19 cellular contexts compared by ENCODE assay signal in the genomic region with DNA sequence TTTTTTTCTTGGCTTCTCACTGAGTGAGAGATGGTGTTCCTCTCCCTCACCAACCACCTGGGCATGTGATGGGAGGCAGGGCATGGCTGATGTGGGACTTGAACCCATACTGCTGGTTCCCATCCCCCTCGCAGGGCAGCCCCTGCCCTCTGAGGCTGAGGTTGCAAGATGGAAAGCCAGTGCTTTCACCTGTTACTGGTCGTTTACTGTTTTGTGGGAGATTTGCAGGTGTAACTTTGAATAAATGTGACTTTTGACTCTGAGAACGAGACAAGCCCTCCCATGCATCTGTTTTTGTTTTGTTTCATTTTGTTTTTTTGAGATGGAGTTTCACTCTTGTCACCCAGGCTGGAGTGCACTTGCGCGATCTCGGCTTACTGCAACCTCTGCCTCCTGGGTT. TPM values are rescaled to one million over a fixed set of nuclear protein-coding genes. Genes with fewer than 3 reads are reported as not detected.
DNase-seq lines count a peak whose midpoint lies in the region; ATAC-seq and TF ChIP-seq lines count a peak whose summit lies in the region.
"Had no signal": no experiment of that assay in that cellular context is flagged by ENCODE, and none has a peak within 500 bp of the region (broad histone marks: within the 10 kb centered on the region; RNA-seq: fewer than 3 reads in every experiment).

No MANE protein-coding gene starts in this region.

- no peaks in the 10 kb centered on the region for H4K20me1 ChIP-seq in OCI-LY1 (ENCODE audit: insufficient read depth, low read length)

- no peak overlapping the region for H3K4me2 ChIP-seq in OCI-LY1 (ENCODE audit: low read length)

- TF ChIP-seq POLR2A in right lobe of liver (IDR thresholded peaks at IDR 0.05), result no peak

- H3K79me2 ChIP-seq in OCI-LY1 (ENCODE audit: insufficient read depth, low read length), result no peaks in the 10 kb centered on the region

- TF ChIP-seq CTCF in heart right ventricle (IDR thresholded peaks at IDR 0.05) (no peak), OCI-LY1 (IDR thresholded peaks at IDR 0.05; ENCODE audit: low read length) (no peak), right lobe of liver (IDR thresholded peaks at IDR 0.05) (no peak)

- H3K4me3 ChIP-seq in heart right ventricle (no peak overlapping the region), OCI-LY1 (ENCODE audit: low read depth, low read length, poor library complexity, severe bottlenecking) (no peak overlapping the region), right lobe of liver (no peak overlapping the region)
- H3K4me3 ChIP-seq: GM12878, HAP-1 had no signal

- intact Hi-C loops in left ventricle myocardium superior (cut with micrococcal nuclease), result no loop called here
- intact Hi-C loops in heart right ventricle (cut with DNase I), result loop anchor here in 1 of 10 donors (5.0 kb wide), 1 partner anchor 46 kb away; the partner anchor contains the start of gene AGTRAP
- intact Hi-C loops in right lobe of liver (cut with DNase I), result no loop called here

- no peaks in the 10 kb centered on the region for H3K9me3 Mint-ChIP-seq in central memory CD8-positive, alpha-beta T cell
- H3K9me3 Mint-ChIP-seq: CD4-positive, alpha-beta T cell had no signal

- H3K9me2 ChIP-seq in OCI-LY1 (ENCODE audit: low read depth, low read length), result no peaks in the 10 kb centered on the region

- H3F3A ChIP-seq in OCI-LY1 (ENCODE audit: insufficient read depth, low read length), result no peaks in the 10 kb centered on the region

- H3K4me3 Mint-ChIP-seq in central memory CD8-positive, alpha-beta T cell, result peak overlapping the region; percentile 42
- H3K4me3 Mint-ChIP-seq: CD4-positive, alpha-beta T cell had no signal

- H3K9ac ChIP-seq in OCI-LY1 (ENCODE audit: low read length), result no peak overlapping the region

- H3K4me1 Mint-ChIP-seq in central memory CD8-positive, alpha-beta T cell, result no peaks in the 10 kb centered on the region

- WGBS in heart right ventricle, 2 donors, result 94 to 96% methylated on average over 6 of the region's 6 CpGs
- WGBS in right lobe of liver (ENCODE audit: insufficient coverage, low coverage, low lambda C conversion rate, missing lambda C conversion rate), result 79% methylated on average over 5 of the region's 6 CpGs

- H3K9me3 ChIP-seq in heart right ventricle (no peaks in the 10 kb centered on the region), OCI-LY1 (ENCODE audit: low read length) (no peaks in the 10 kb centered on the region), right lobe of liver (no peaks in the 10 kb centered on the region)
- H3K9me3 ChIP-seq: HAP-1 had no signal

- DNase-seq in left ventricle myocardium superior (peak; percentile 17), heart right ventricle (no peak), right lobe of liver (no peak), NCI-H345 (lab: John Stamatoyannopoulos, UW) (no peak), cerebellum (ENCODE audit: low spot score) (no peak)
- DNase-seq in central memory CD8-positive, alpha-beta T cell (ENCODE audit: low spot score in 2 of 2), result no peak
- DNase-seq: 8988T; ACHN; C1 segment of cervical spinal cord; Calu3; CD4-positive, alpha-beta T cell; DMS 273 treated with DMSO at 0.1 percent for 48 hours; GOT3; IMR-90 had no signal

- ATAC-seq in left ventricle myocardium superior, result no peak
- no peak for ATAC-seq in heart right ventricle
- no peak for ATAC-seq in central memory CD8-positive, alpha-beta T cell (replicated peaks; ENCODE audit: extremely low read depth, poor library complexity, severe bottlenecking)
- ATAC-seq in right lobe of liver, result no peak
- ATAC-seq: GM12878 had no signal

- H3K27me3 ChIP-seq in heart right ventricle, result no peaks in the 10 kb centered on the region
- H3K27me3 ChIP-seq in OCI-LY1 (ENCODE audit: insufficient read depth, low read length), result no peaks in the 10 kb centered on the region
- H3K27me3 ChIP-seq in right lobe of liver, result no peaks in the 10 kb centered on the region

- no peak overlapping the region for H2AFZ ChIP-seq in OCI-LY1 (ENCODE audit: low read length)

- H3K36me3 ChIP-seq in heart right ventricle (peaks cover 0 to 6% (median 0%) of the 10 kb centered on the region in 9 donors), OCI-LY1 (ENCODE audit: insufficient read depth, low read length) (no peaks in the 10 kb centered on the region), right lobe of liver (no peaks in the 10 kb centered on the region)
- H3K36me3 ChIP-seq: HAP-1 had no signal

- no peak overlapping the region for H3K27ac ChIP-seq in heart right ventricle
- H3K27ac ChIP-seq in OCI-LY1 (ENCODE audit: low read depth, low read length, poor library complexity, severe bottlenecking), result peak overlapping the region; percentile 54
- peak overlapping the region in 1 of 3 donors; percentile 36 for H3K27ac ChIP-seq in right lobe of liver

- H3K4me1 ChIP-seq in heart right ventricle (peaks cover 30 to 45% (median 42%) of the 10 kb centered on the region in 9 donors), OCI-LY1 (ENCODE audit: insufficient read depth, low read length, severe bottlenecking) (peaks cover 27% of the 10 kb centered on the region), right lobe of liver (peaks cover 0 to 17% (median 5%) of the 10 kb centered on the region in 4 donors)

- no peak overlapping the region for H3K27ac Mint-ChIP-seq in central memory CD8-positive, alpha-beta T cell (ENCODE audit: low read depth)
- H3K27ac Mint-ChIP-seq: CD4-positive, alpha-beta T cell had no signal

- no peaks in the 10 kb centered on the region for H3K27me3 Mint-ChIP-seq in central memory CD8-positive, alpha-beta T cell
- H3K27me3 Mint-ChIP-seq: CD4-positive, alpha-beta T cell had no signal

- no peaks in the 10 kb centered on the region for H3K36me3 Mint-ChIP-seq in central memory CD8-positive, alpha-beta T cell (ENCODE audit: insufficient read depth)

RNA-seq across cellular contexts. Expression of gene C1orf167, which starts 21.6 kb away (rescaled TPM):
- total RNA-seq in left ventricle myocardium superior (2.1 TPM), heart right ventricle (10 to 100 TPM in 1 of 10 donors, 1 to 10 TPM in 9; 2.4 to 12.8 (median 5.1) TPM), right lobe of liver (not detected), cerebellum (not detected)
- polyA plus RNA-seq in heart right ventricle, result 1 to 10 TPM; 7.5 to 9.0 TPM
- total RNA-seq: Calu3; CD4-positive, alpha-beta T cell; Daoy; HT-29 had no signal
- polyA plus RNA-seq: GM12878 had no signal

RNA-seq across cellular contexts. Expression of gene MTHFR, which starts 22.2 kb away (rescaled TPM):
- total RNA-seq in left ventricle myocardium superior (37.9 TPM), heart right ventricle (10 to 100 TPM; 28.8 to 75.8 (median 40.5) TPM), right lobe of liver (10 to 100 TPM; 10.6 to 20.1 (median 15.6) TPM), cerebellum (29.6 TPM)
- 10 to 100 TPM; 17.7 to 24.3 TPM for polyA plus RNA-seq in heart right ventricle

RNA-seq across cellular contexts. Expression of gene CLCN6, which starts 22.4 kb away (rescaled TPM):
- total RNA-seq in left ventricle myocardium superior (15.4 TPM), heart right ventricle (10 to 100 TPM; 13.3 to 20.9 (median 16.9) TPM), right lobe of liver (10 to 100 TPM in 2 of 6 experiments, 1 to 10 TPM in 4; 4.2 to 12.7 (median 9.2) TPM), cerebellum (19.9 TPM)
- 10 to 100 TPM in 1 of 2 donors, 1 to 10 TPM in 1; 9.1 to 13.8 TPM for polyA plus RNA-seq in heart right ventricle

RNA-seq across cellular contexts. Expression of gene AGTRAP, which starts 47.6 kb away (rescaled TPM):
- total RNA-seq in left ventricle myocardium superior (13.4 TPM), heart right ventricle (10 to 100 TPM; 12.9 to 37.9 (median 16.9) TPM), right lobe of liver (10 to 100 TPM in 3 of 6 experiments, 1 to 10 TPM in 3; 6.4 to 20.5 (median 11.4) TPM), cerebellum (7.7 TPM)
- 10 to 100 TPM; 21.4 to 96.7 TPM for polyA plus RNA-seq in heart right ventricle
